18 cellular contexts compared by ENCODE assay signal in the genomic region with DNA sequence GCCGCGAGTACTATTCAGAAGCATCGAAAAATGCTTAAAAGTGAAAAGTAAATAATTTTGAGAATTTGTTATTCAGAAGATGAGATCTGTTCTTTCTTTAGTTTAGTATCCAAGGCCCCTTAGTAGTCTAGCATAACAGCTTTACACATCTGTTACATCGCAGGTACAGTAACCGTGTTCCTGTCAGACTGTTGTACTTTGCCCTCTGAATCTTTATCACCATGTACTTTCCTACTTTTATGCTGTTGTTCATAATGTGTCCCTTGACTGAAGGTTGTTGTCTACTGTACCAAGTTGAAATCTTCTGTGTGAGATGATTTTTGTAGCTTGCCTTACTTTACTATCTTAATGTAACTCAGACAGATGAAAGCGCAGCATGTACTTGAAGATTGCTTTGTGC. TPM values are rescaled to one million over a fixed set of nuclear protein-coding genes. Genes with fewer than 3 reads are reported as not detected.
DNase-seq lines count a peak whose midpoint lies in the region; ATAC-seq, FAIRE-seq and TF ChIP-seq lines count a peak whose summit lies in the region.
"Had no signal": no experiment of that assay in that cellular context is flagged by ENCODE, and none has a peak within 500 bp of the region (broad histone marks: within the 10 kb centered on the region; RNA-seq: fewer than 3 reads in every experiment).

No MANE protein-coding gene starts in this region.

- H3K27ac Mint-ChIP-seq in activated naive CD4-positive, alpha-beta T cell treated with anti-CD3 and anti-CD28 coated beads, Interleukin-2, amount 50 U/mL, for 24 hours, result peak overlapping the region; percentile 38
- H3K27ac Mint-ChIP-seq in activated naive CD4-positive, alpha-beta T cell treated with anti-CD3 and anti-CD28 coated beads for 36 hours, result no peak overlapping the region
- H3K27ac Mint-ChIP-seq in CD8-positive, alpha-beta T cell, result peak overlapping the region; percentile 10
- peak overlapping the region; percentile 58 for H3K27ac Mint-ChIP-seq in activated naive CD8-positive, alpha-beta T cell treated with anti-CD3 and anti-CD28 coated beads for 36 hours

- H3K4me3 ChIP-seq in CD8-positive, alpha-beta T cell (ENCODE audit: low read depth, low read length), result no peak overlapping the region
- no peak overlapping the region for H3K4me3 ChIP-seq in mucosa of descending colon
- H3K4me3 ChIP-seq: BLaER1 treated with 17β-estradiol and CSF1 and Interleukin-3, amounts not matched to agents 10 nM and 100 nM had no signal

- ATAC-seq in CD8-positive, alpha-beta T cell, result no peak
- ATAC-seq in mucosa of descending colon (peak; percentile 80), HG03442 (IDR thresholded peaks at IDR 0.05; ENCODE audit: unreplicated experiment) (no peak), HG03045 (IDR thresholded peaks at IDR 0.05; ENCODE audit: unreplicated experiment) (no peak)
- ATAC-seq: PC-3 had no signal

- H3K9me3 ChIP-seq in CD8-positive, alpha-beta T cell (ENCODE audit: low read length), result no peaks in the 10 kb centered on the region
- H3K9me3 ChIP-seq in mucosa of descending colon, result no peaks in the 10 kb centered on the region
- H3K9me3 ChIP-seq: BLaER1 treated with 17β-estradiol and CSF1 and Interleukin-3, amounts not matched to agents 10 nM and 100 nM had no signal

- no peaks in the 10 kb centered on the region for H3K27me3 ChIP-seq in CD8-positive, alpha-beta T cell (ENCODE audit: insufficient read depth, low read length)
- H3K27me3 ChIP-seq: BLaER1 treated with 17β-estradiol and CSF1 and Interleukin-3, amounts not matched to agents 10 nM and 100 nM had no signal

- CTCF ChIA-PET in activated naive CD4-positive, alpha-beta T cell treated with anti-CD3 and anti-CD28 coated beads for 36 hours (lab: Charles Lee), result no interaction called here
- CTCF ChIA-PET in CD8-positive, alpha-beta T cell (lab: Charles Lee), result no interaction called here

- H3K27me3 Mint-ChIP-seq in activated naive CD4-positive, alpha-beta T cell treated with anti-CD3 and anti-CD28 coated beads, Interleukin-2, amount 50 U/mL, for 24 hours, result no peaks in the 10 kb centered on the region
- no peaks in the 10 kb centered on the region for H3K27me3 Mint-ChIP-seq in activated naive CD4-positive, alpha-beta T cell treated with anti-CD3 and anti-CD28 coated beads for 36 hours (ENCODE audit: low read depth)
- no peaks in the 10 kb centered on the region for H3K27me3 Mint-ChIP-seq in CD8-positive, alpha-beta T cell (ENCODE audit: low read depth)
- H3K27me3 Mint-ChIP-seq in activated naive CD8-positive, alpha-beta T cell treated with anti-CD3 and anti-CD28 coated beads for 36 hours, result no peaks in the 10 kb centered on the region

- peaks cover 3% of the 10 kb centered on the region for H3K36me3 ChIP-seq in CD8-positive, alpha-beta T cell (ENCODE audit: insufficient read depth, low read length)
- H3K36me3 ChIP-seq in mucosa of descending colon (ENCODE audit: low read depth), result no peaks in the 10 kb centered on the region

- H3K4me1 Mint-ChIP-seq in activated naive CD4-positive, alpha-beta T cell treated with anti-CD3 and anti-CD28 coated beads, Interleukin-2, amount 50 U/mL, for 24 hours, result peaks cover 93% of the 10 kb centered on the region
- peaks cover 83% of the 10 kb centered on the region for H3K4me1 Mint-ChIP-seq in activated naive CD4-positive, alpha-beta T cell treated with anti-CD3 and anti-CD28 coated beads for 36 hours (ENCODE audit: low read depth)
- H3K4me1 Mint-ChIP-seq in CD8-positive, alpha-beta T cell (ENCODE audit: low read depth), result peaks cover 88% of the 10 kb centered on the region
- H3K4me1 Mint-ChIP-seq in activated naive CD8-positive, alpha-beta T cell treated with anti-CD3 and anti-CD28 coated beads for 36 hours, result peaks cover 73% of the 10 kb centered on the region

- no peak for TF ChIP-seq CTCF in CD8-positive, alpha-beta T cell (IDR thresholded peaks at IDR 0.05)
- no peak for TF ChIP-seq CTCF in mucosa of descending colon (IDR thresholded peaks at IDR 0.05)

- no peak overlapping the region for H3K4me3 Mint-ChIP-seq in activated naive CD4-positive, alpha-beta T cell treated with anti-CD3 and anti-CD28 coated beads, Interleukin-2, amount 50 U/mL, for 24 hours
- no peak overlapping the region for H3K4me3 Mint-ChIP-seq in activated naive CD4-positive, alpha-beta T cell treated with anti-CD3 and anti-CD28 coated beads for 36 hours
- H3K4me3 Mint-ChIP-seq in CD8-positive, alpha-beta T cell, result no peak overlapping the region
- no peak overlapping the region for H3K4me3 Mint-ChIP-seq in activated naive CD8-positive, alpha-beta T cell treated with anti-CD3 and anti-CD28 coated beads for 36 hours

- POLR2A ChIA-PET in CD8-positive, alpha-beta T cell (lab: Charles Lee), result no interaction called here

- intact Hi-C loops in activated naive CD4-positive, alpha-beta T cell treated with anti-CD3 and anti-CD28 coated beads for 36 hours (cut with micrococcal nuclease), result loop anchor here (2.0 kb wide), 1 partner anchor 14 kb away; no protein-coding TSS in a partner anchor
- intact Hi-C loops in CD8-positive, alpha-beta T cell (cut with DNase I, micrococcal nuclease), result no loop called here
- intact Hi-C loops in mucosa of descending colon (cut with DNase I, micrococcal nuclease), result no loop called here

- H3K36me3 Mint-ChIP-seq in activated naive CD4-positive, alpha-beta T cell treated with anti-CD3 and anti-CD28 coated beads, Interleukin-2, amount 50 U/mL, for 24 hours, result peaks cover 16% of the 10 kb centered on the region
- H3K36me3 Mint-ChIP-seq in activated naive CD4-positive, alpha-beta T cell treated with anti-CD3 and anti-CD28 coated beads for 36 hours (ENCODE audit: low read depth), result peaks cover 39% of the 10 kb centered on the region
- H3K36me3 Mint-ChIP-seq in CD8-positive, alpha-beta T cell, result peaks cover 68% of the 10 kb centered on the region
- H3K36me3 Mint-ChIP-seq in activated naive CD8-positive, alpha-beta T cell treated with anti-CD3 and anti-CD28 coated beads for 36 hours, result peaks cover 61% of the 10 kb centered on the region

- FAIRE-seq in GM19239 (lab: Jason Lieb, UNC), result no peak
- FAIRE-seq: H1 had no signal

- no peaks in the 10 kb centered on the region for H3K9me3 Mint-ChIP-seq in activated naive CD4-positive, alpha-beta T cell treated with anti-CD3 and anti-CD28 coated beads, Interleukin-2, amount 50 U/mL, for 24 hours
- no peaks in the 10 kb centered on the region for H3K9me3 Mint-ChIP-seq in activated naive CD4-positive, alpha-beta T cell treated with anti-CD3 and anti-CD28 coated beads for 36 hours
- no peaks in the 10 kb centered on the region for H3K9me3 Mint-ChIP-seq in CD8-positive, alpha-beta T cell
- no peaks in the 10 kb centered on the region for H3K9me3 Mint-ChIP-seq in activated naive CD8-positive, alpha-beta T cell treated with anti-CD3 and anti-CD28 coated beads for 36 hours

- H3K4me1 ChIP-seq in CD8-positive, alpha-beta T cell (ENCODE audit: insufficient read depth, low read length), result peaks cover 57% of the 10 kb centered on the region
- H3K4me1 ChIP-seq in mucosa of descending colon (ENCODE audit: low read depth), result peaks cover 28% of the 10 kb centered on the region

- DNase-seq in activated naive CD4-positive, alpha-beta T cell treated with anti-CD3 and anti-CD28 coated beads for 36 hours, result no peak
- DNase-seq in CD8-positive, alpha-beta T cell, result no peak
- no peak for DNase-seq in activated naive CD8-positive, alpha-beta T cell treated with anti-CD3 and anti-CD28 coated beads for 36 hours
- DNase-seq in mucosa of descending colon (no peak), GM19239 (ENCODE audit: insufficient read length, low spot score) (no peak)
- DNase-seq: DMS79 treated with DMSO at 0.1 percent for 48 hours, NCI-H1417, NCI-H187 treated with DMSO at 0.1 percent for 48 hours, NCI-H345, NCI-H524 treated with DMSO at 0.1 percent for 48 hours, PC-3 had no signal

- no peak overlapping the region for H3K27ac ChIP-seq in CD8-positive, alpha-beta T cell (ENCODE audit: low read depth, low read length)
- H3K27ac ChIP-seq: BLaER1 treated with 17β-estradiol and CSF1 and Interleukin-3, amounts not matched to agents 10 nM and 100 nM; KMS-11; RWPE1 had no signal

RNA-seq across cellular contexts. Expression of a gene that starts 38.3 kb away (rescaled TPM):
- total RNA-seq in activated naive CD4-positive, alpha-beta T cell treated with anti-CD3 and anti-CD28 coated beads for 36 hours, result 10 to 100 TPM; 77.1 to 82.9 TPM
- 100 to 1,000 TPM; 195 to 200 TPM for total RNA-seq in CD8-positive, alpha-beta T cell
- 100 to 1,000 TPM; 123 to 126 TPM for total RNA-seq in activated naive CD8-positive, alpha-beta T cell treated with anti-CD3 and anti-CD28 coated beads for 36 hours
- 100 to 1,000 TPM in 2 of 3 donors, 10 to 100 TPM in 1; 85.7 to 212 (median 111) TPM for total RNA-seq in mucosa of descending colon
